In genomic region chr17:80449930-80450576, GRCh38 we compare ENCODE assay signal across 27 cellular contexts. TPM values are rescaled to one million over a fixed set of nuclear protein-coding genes. Genes with fewer than 3 reads are reported as not detected.
DNase-seq lines count a peak whose midpoint lies in the region; ATAC-seq and TF ChIP-seq lines count a peak whose summit lies in the region.
"Had no signal": no experiment of that assay in that cellular context is flagged by ENCODE, and none has a peak within 500 bp of the region (broad histone marks: within the 10 kb centered on the region; RNA-seq: fewer than 3 reads in every experiment).

No MANE protein-coding gene starts in this region.

- BruUV-seq in IMR-90 (replicated peaks; lab: Mats Ljungman, UMichigan) = no TSS peak

- H3K27me3 Mint-ChIP-seq in brain (peaks cover 5% of the 10 kb centered on the region), nephron (ENCODE audit: low read depth) (peaks cover 4% of the 10 kb centered on the region)
- H3K27me3 Mint-ChIP-seq: activated naive CD8-positive, alpha-beta T cell treated with anti-CD3 and anti-CD28 coated beads, Interleukin-2, amount 10 ng/mL, durations not matched to agents 7 days and 5 days; CD4-positive, alpha-beta memory T cell; memory B cell; naive B cell had no signal

- H3K23ac ChIP-seq in IMR-90 (ENCODE audit: low read depth, low read length) = peak overlapping the region; percentile 63; the same call in 1 of the 2 replicates

- peak overlapping the region; percentile 75 to 91; a peak in 3 of 4 replicates for H4K8ac ChIP-seq in IMR-90 (ENCODE audit: low read depth in 2 of 2, low read length in 2 of 2)

- H3K9ac ChIP-seq in IMR-90 (ENCODE audit: low read depth, low read length) = peak overlapping the region; percentile 71
- H3K9ac ChIP-seq: GM23248, parathyroid adenoma had no signal

- peak overlapping the region; percentile 36; the same call in 1 of the 2 replicates for H3K14ac ChIP-seq in IMR-90 (replicated peaks; ENCODE audit: low read depth, low read length)

- H3K36me3 ChIP-seq in IMR-90 (ENCODE audit: control insufficient read depth, insufficient read depth, low read length) (no peaks in the 10 kb centered on the region), prostate gland (no peaks in the 10 kb centered on the region)
- H3K36me3 ChIP-seq: brain microvascular endothelial cell, right lobe of liver, vagina had no signal

- H4K5ac ChIP-seq in IMR-90 (ENCODE audit: low read depth, low read length) = peak overlapping the region; percentile 94

- intact Hi-C loops in IMR-90 (cut with micrococcal nuclease) (no loop called here), prostate gland (cut with DNase I) (loop anchor here (10.0 kb wide), 1 partner anchor 515 kb away; no protein-coding TSS in a partner anchor)

- H3K36me3 Mint-ChIP-seq in brain = no peaks in the 10 kb centered on the region
- no peaks in the 10 kb centered on the region for H3K36me3 Mint-ChIP-seq in nephron (ENCODE audit: low read depth)
- H3K36me3 Mint-ChIP-seq: activated naive CD8-positive, alpha-beta T cell treated with anti-CD3 and anti-CD28 coated beads, Interleukin-2, amount 10 ng/mL, durations not matched to agents 7 days and 5 days; memory B cell; naive B cell had no signal

- peak overlapping the region; percentile 44; the same call in 1 of the 2 replicates for H2AK5ac ChIP-seq in IMR-90 (ENCODE audit: low read depth, low read length)

- in situ Hi-C loops in IMR-90 (cut with MboI; ENCODE audit: low sequenced_read_pairs) = no loop called here

- POLR2A ChIA-PET in IMR-90 (lab: Charles Lee; ENCODE audit: unreplicated experiment) = no interaction called here

- no peak overlapping the region for H3K56ac ChIP-seq in IMR-90 (ENCODE audit: extremely low read depth, insufficient read depth, low read length)

- CTCF ChIA-PET in IMR-90 (lab: Yijun Ruan, JAX) = no interaction called here

- no peaks in the 10 kb centered on the region; the same call in none of the 2 replicates for H4K20me1 ChIP-seq in IMR-90 (ENCODE audit: insufficient read depth, low read length)

- H3K9me3 Mint-ChIP-seq in brain = no peaks in the 10 kb centered on the region
- no peaks in the 10 kb centered on the region for H3K9me3 Mint-ChIP-seq in nephron
- H3K9me3 Mint-ChIP-seq: activated naive CD8-positive, alpha-beta T cell treated with anti-CD3 and anti-CD28 coated beads, Interleukin-2, amount 10 ng/mL, durations not matched to agents 7 days and 5 days; endodermal cell; memory B cell had no signal

- peaks cover 6 to 17% of the 10 kb centered on the region in 2 experiments; a peak in 2 of 4 replicates for H3K79me1 ChIP-seq in IMR-90 (ENCODE audit: low read depth in 1 of 2, low read length in 2 of 2)

- H3K4ac ChIP-seq in IMR-90 (ENCODE audit: low read depth, low read length) = peak overlapping the region; percentile 93

- peak overlapping the region; percentile 85 for H2AFZ ChIP-seq in IMR-90 (replicated peaks; ENCODE audit: low read length, poor library complexity)
- H2AFZ ChIP-seq: GM23248, parathyroid adenoma had no signal

- no peak for TF ChIP-seq CTCF in IMR-90 (conservative IDR thresholded peaks at IDR 0.05; ENCODE audit: low read depth, low read length)
- TF ChIP-seq CTCF in brain (conservative IDR thresholded peaks at IDR 0.05) = no peak
- TF ChIP-seq CTCF in nephron (IDR thresholded peaks at IDR 0.05; ENCODE audit: unreplicated experiment in 3 of 3) = no peak
- no peak for TF ChIP-seq CTCF in prostate gland (IDR thresholded peaks at IDR 0.05)

- H2BK15ac ChIP-seq in IMR-90 (ENCODE audit: low read depth, low read length) = no peak overlapping the region

- peak overlapping the region; percentile 97 for H3K27ac ChIP-seq in IMR-90 (ENCODE audit: insufficient read depth, low read length)
- H3K27ac ChIP-seq in temporal lobe (ENCODE audit: low read depth, low read length) = peak overlapping the region; percentile 83
- peak overlapping the region in 1 of 2 donors; percentile 39 for H3K27ac ChIP-seq in prostate gland
- H3K27ac ChIP-seq: brain microvascular endothelial cell, GM23248, right lobe of liver, vagina had no signal

- no peak for TF ChIP-seq POLR2A in IMR-90 (IDR thresholded peaks at IDR 0.05; ENCODE audit: low read depth, low read length)
- TF ChIP-seq POLR2A in prostate gland (IDR thresholded peaks at IDR 0.05) = no peak

- H3K4me1 Mint-ChIP-seq in brain (peaks cover 19% of the 10 kb centered on the region), nephron (peaks cover 13% of the 10 kb centered on the region)

- peak; percentile 19 for TF ChIP-seq RAD21 in IMR-90 (IDR thresholded peaks at IDR 0.05; ENCODE audit: low read length)

- whole genome bisulfite sequencing in IMR-90 (ENCODE audit: extremely low coverage in 2 of 2, insufficient read length in 1 of 2), 2 experiments = 3% methylated on average over 9 of the region's 18 CpGs; no CpG with 5 or more reads in 1 of the 2 experiments
- 29% methylated on average over 17 of the region's 18 CpGs for WGBS in prostate gland

- H3K4me2 ChIP-seq in IMR-90 (ENCODE audit: low read depth, low read length) = peak overlapping the region; percentile 77

- H3K27ac Mint-ChIP-seq in brain (peak overlapping the region; percentile 34 to 96 (median 75)), nephron (peak overlapping the region in 2 of 3 experiments; percentile 68 to 69)
- H3K27ac Mint-ChIP-seq: activated naive CD8-positive, alpha-beta T cell treated with anti-CD3 and anti-CD28 coated beads, Interleukin-2, amount 10 ng/mL, durations not matched to agents 7 days and 5 days; endodermal cell; memory B cell had no signal

- H3K4me3 Mint-ChIP-seq in brain (peak overlapping the region in 1 of 5 experiments; percentile 16), nephron (peak overlapping the region; percentile 37 to 70 (median 64))
- H3K4me3 Mint-ChIP-seq: activated naive CD8-positive, alpha-beta T cell treated with anti-CD3 and anti-CD28 coated beads, Interleukin-2, amount 10 ng/mL, durations not matched to agents 7 days and 5 days; endodermal cell; memory B cell had no signal

- peak overlapping the region; percentile 90 for H4K91ac ChIP-seq in IMR-90 (ENCODE audit: insufficient read depth, low read depth, low read length)

- peak overlapping the region; percentile 86; the same call in 1 of the 2 replicates for H2BK20ac ChIP-seq in IMR-90 (ENCODE audit: low read depth, low read length)

- H3K18ac ChIP-seq in IMR-90 (ENCODE audit: low read depth, low read length) = peak overlapping the region; percentile 69

- peak overlapping the region; percentile 79 for H2BK5ac ChIP-seq in IMR-90 (ENCODE audit: low read depth, low read length, poor library complexity, severe bottlenecking)

- H3K4me1 ChIP-seq in IMR-90 (ENCODE audit: control insufficient read depth, insufficient read depth, low read length) = peaks cover 25% of the 10 kb centered on the region
- no peaks in the 10 kb centered on the region for H3K4me1 ChIP-seq in prostate gland (replicated peaks)
- H3K4me1 ChIP-seq: right lobe of liver had no signal

- H3K9me3 ChIP-seq in IMR-90 (ENCODE audit: control insufficient read depth, insufficient read depth, low read length) (no peaks in the 10 kb centered on the region), prostate gland (no peaks in the 10 kb centered on the region)
- H3K9me3 ChIP-seq: right lobe of liver, vagina had no signal

- DNase-seq in IMR-90 (peak; percentile 75), prostate gland (ENCODE audit: low spot score) (no peak)
- DNase-seq: activated CD4-positive, alpha-beta T cell treated with anti-CD3 and anti-CD28 coated beads, Interleukin-2, amount 50 U/mL, for 48 hours; activated naive CD8-positive, alpha-beta T cell treated with anti-CD3 and anti-CD28 coated beads, Interleukin-2, amount 10 ng/mL, durations not matched to agents 7 days and 5 days; brain microvascular endothelial cell; endodermal cell; glutamatergic neuron; GM23248; naive B cell; NCI-H1048; NCI-H187 treated with DMSO at 0.1 percent for 48 hours; NCI-H2227 treated with DMSO at 0.1 percent for 48 hours; NCI-H774; right lobe of liver; stimulated activated CD4-positive, alpha-beta T cell treated with anti-CD3 and anti-CD28 coated beads, Interleukin-15, amount 100 ng/mL, for 24 hours; stimulated activated CD8-positive, alpha-beta memory T cell treated with anti-CD3 and anti-CD28 coated beads, Interleukin-4, amount 100 ng/mL, for 48 hours had no signal

- peaks cover 12% of the 10 kb centered on the region; the same call in 1 of the 2 replicates for H3K9me1 ChIP-seq in IMR-90 (ENCODE audit: insufficient read depth, low read length)

- peak overlapping the region; percentile 94 for H2BK120ac ChIP-seq in IMR-90 (ENCODE audit: low read depth, low read length)

- H2AK9ac ChIP-seq in IMR-90 (replicated peaks; ENCODE audit: low read depth, low read length, poor library complexity) = peak overlapping the region; percentile 94

- dilution Hi-C loops in IMR-90 (cut with HindIII; ENCODE audit: low sequenced_read_pairs, unreplicated experiment) = no loop called here

- H3K4me3 ChIP-seq in IMR-90 (ENCODE audit: insufficient read depth, low read depth, low read length) = no peak overlapping the region
- no peak overlapping the region for H3K4me3 ChIP-seq in prostate gland
- H3K4me3 ChIP-seq: GM23248, right lobe of liver, vagina had no signal

- H3K27me3 ChIP-seq in IMR-90 (ENCODE audit: control insufficient read depth, insufficient read depth, low read length) = peaks cover 2% of the 10 kb centered on the region; the same call in 1 of the 2 replicates
- no peaks in the 10 kb centered on the region for H3K27me3 ChIP-seq in prostate gland (replicated peaks; ENCODE audit: insufficient read depth)
- H3K27me3 ChIP-seq: brain microvascular endothelial cell, right lobe of liver, vagina had no signal

- ATAC-seq in IMR-90 (ENCODE audit: low read depth) (peak; percentile 46), GM21423 (IDR thresholded peaks at IDR 0.05; ENCODE audit: unreplicated experiment) (no peak), GM18517 (IDR thresholded peaks at IDR 0.05; ENCODE audit: unreplicated experiment) (no peak)
- ATAC-seq: Panc1, right lobe of liver had no signal

TF ChIP-seq in IMR-90, 13 proteins besides CTCF, POLR2A, EP300 and RAD21 (continues in another document):
- TF ChIP-seq FOS (IDR thresholded peaks at IDR 0.05; ENCODE audit: low read depth, low read length) (no peak), RCOR1 (IDR thresholded peaks at IDR 0.05; ENCODE audit: insufficient replicate concordance, low read length) (no peak), RFX5 (IDR thresholded peaks at IDR 0.05; ENCODE audit: low read depth, low read length) (no peak)

RNA-seq across cellular contexts. Expression of gene NPTX1, which starts 26.4 kb away (rescaled TPM):
- total RNA-seq in IMR-90 (2012; rRNA removed) (20.8 and 23.3 TPM in 2 replicates), temporal lobe (6.6 TPM), prostate gland (under 1 TPM; 0.34 to 0.73 TPM)
- polyA plus RNA-seq in IMR-90 (2012; rRNA removed) (39.5 and 47.0 TPM in 2 replicates), brain (ENCODE audit: insufficient read depth, low read depth, low replicate concordance) (22.4 TPM)
- polyA plus RNA-seq in IMR-90 (2012; cell fraction: cytosol; rRNA removed) = 40.9 and 41.7 TPM in 2 replicates
- 52.2 and 63.8 TPM in 2 replicates for polyA plus RNA-seq in IMR-90 (2012; cell fraction: nucleus; rRNA removed; ENCODE audit: low replicate concordance)
- total RNA-seq: CD4-positive, alpha-beta memory T cell; subcutaneous adipose tissue had no signal

RNA-seq across cellular contexts. Expression of gene ENDOV, which starts 35.1 kb away (rescaled TPM):
- total RNA-seq in IMR-90 (2012; rRNA removed) (9.4 and 15.1 TPM in 2 replicates), temporal lobe (12.3 TPM), prostate gland (10 to 100 TPM; 17.0 to 36.9 TPM)
- polyA plus RNA-seq in IMR-90 (2012; rRNA removed) (30.3 and 33.4 TPM in 2 replicates), brain (ENCODE audit: insufficient read depth, low read depth, low replicate concordance) (32.0 TPM)
- 42.5 and 47.9 TPM in 2 replicates for polyA plus RNA-seq in IMR-90 (2012; cell fraction: cytosol; rRNA removed)
- polyA plus RNA-seq in IMR-90 (2012; cell fraction: nucleus; rRNA removed; ENCODE audit: low replicate concordance) = 50.0 and 67.2 TPM in 2 replicates
